9 cellular contexts compared by ENCODE assay signal in the genomic region with DNA sequence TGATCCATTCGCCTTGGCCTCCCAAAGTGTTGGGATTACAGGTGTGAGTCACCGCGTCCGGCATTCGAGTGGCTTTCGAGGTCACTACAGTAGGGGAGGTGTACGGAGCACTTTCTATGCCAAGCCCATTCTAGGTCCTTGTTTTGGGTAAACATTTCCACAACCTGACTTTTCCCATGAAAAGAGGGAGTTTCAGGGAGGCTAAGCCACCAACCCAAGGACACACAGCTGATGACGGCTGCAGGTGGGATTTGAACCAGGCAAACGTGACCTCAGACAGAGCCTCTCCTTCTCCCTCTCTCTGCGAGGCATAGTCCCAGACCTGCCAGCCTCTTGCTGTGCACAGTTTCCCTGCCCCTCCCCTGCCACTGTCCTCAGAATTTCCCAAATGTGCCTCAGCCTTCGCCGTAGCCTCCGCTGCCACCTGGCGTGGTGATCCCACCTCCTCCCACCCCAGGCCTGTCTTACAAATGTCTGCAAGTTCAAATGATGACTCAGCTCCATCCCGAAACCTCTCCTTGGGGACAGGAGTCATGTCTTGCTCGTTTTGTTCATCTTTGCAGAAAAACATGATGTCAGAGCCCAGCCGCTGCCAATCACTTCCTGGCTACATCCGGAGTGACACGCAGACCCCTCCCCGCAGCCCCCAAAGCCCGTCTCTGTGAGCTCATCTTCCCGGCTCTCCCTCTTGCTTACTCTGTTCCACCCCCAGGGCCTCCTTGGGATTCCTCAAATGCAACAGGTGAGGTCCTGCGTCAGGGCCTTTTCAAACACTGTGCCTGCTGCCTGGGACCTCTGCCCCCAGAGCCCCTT. TPM values are rescaled to one million over a fixed set of nuclear protein-coding genes. Genes with fewer than 3 reads are reported as not detected.
DNase-seq lines count a peak whose midpoint lies in the region; ATAC-seq lines count a peak whose summit lies in the region.
"Had no signal": no experiment of that assay in that cellular context is flagged by ENCODE, and none has a peak within 500 bp of the region (broad histone marks: within the 10 kb centered on the region; RNA-seq: fewer than 3 reads in every experiment).

No MANE protein-coding gene starts in this region.

- no peaks in the 10 kb centered on the region for H4K20me1 ChIP-seq in Karpas-422 (ENCODE audit: insufficient read depth, low read depth, low read length)

- H3K27ac ChIP-seq in Karpas-422 (ENCODE audit: low read length): no peak overlapping the region
- H3K27ac ChIP-seq: parathyroid adenoma had no signal

- H3K27me3 ChIP-seq in adipocyte (replicated peaks; ENCODE audit: control insufficient read depth, insufficient read depth, low read length): no peaks in the 10 kb centered on the region
- no peaks in the 10 kb centered on the region for H3K27me3 ChIP-seq in Karpas-422 (ENCODE audit: low read length)

- no peak overlapping the region for H2AFZ ChIP-seq in Karpas-422 (ENCODE audit: low read length)
- H2AFZ ChIP-seq: parathyroid adenoma had no signal

- H3K9me3 ChIP-seq in adipocyte (ENCODE audit: control insufficient read depth, low read length): no peaks in the 10 kb centered on the region
- no peaks in the 10 kb centered on the region for H3K9me3 ChIP-seq in Karpas-422 (ENCODE audit: low read length)

- H3K79me2 ChIP-seq in Karpas-422 (ENCODE audit: low read length): no peaks in the 10 kb centered on the region
- H3K79me2 ChIP-seq: parathyroid adenoma had no signal

- no peak overlapping the region for H3K4me2 ChIP-seq in Karpas-422 (ENCODE audit: low read depth, low read length, poor library complexity, severe bottlenecking)

- H3K4me3 ChIP-seq in adipocyte (ENCODE audit: low read length) (no peak overlapping the region), Karpas-422 (ENCODE audit: low read length) (no peak overlapping the region)

- DNase-seq in EL (peak; percentile 80), KBM-7 (peak; percentile 63), adipocyte (ENCODE audit: low read depth) (peak; percentile 43), myocyte (ENCODE audit: low read depth) (peak; percentile 54), NCI-H526 treated with DMSO at 0.1 percent for 48 hours (lab: John Stamatoyannopoulos, UW) (no peak), activated gamma-delta T cell (lab: John Stamatoyannopoulos, UW) (no peak), Karpas-422 (no peak)

- no peak overlapping the region for H3K9ac ChIP-seq in adipocyte (ENCODE audit: low read length)
- H3K9ac ChIP-seq in Karpas-422 (ENCODE audit: low read length): no peak overlapping the region
- H3K9ac ChIP-seq: parathyroid adenoma had no signal

- in situ Hi-C loops in KBM-7 (cut with MboI; ENCODE audit: low pct_unique_long_range_greater_than_20kb, low sequenced_read_pairs): loop anchor here (10.0 kb wide), 1 partner anchor 145 kb away; no protein-coding TSS in a partner anchor

- no peaks in the 10 kb centered on the region for H3K36me3 ChIP-seq in adipocyte (ENCODE audit: control insufficient read depth, insufficient read depth, low read length, severe bottlenecking)
- H3K36me3 ChIP-seq in Karpas-422 (ENCODE audit: insufficient read depth, low read length): no peaks in the 10 kb centered on the region

- no peak for ATAC-seq in GM21737 (IDR thresholded peaks at IDR 0.05; ENCODE audit: unreplicated experiment)

- H3K4me1 ChIP-seq in adipocyte (ENCODE audit: control insufficient read depth, insufficient read depth, low read length): peaks cover 11% of the 10 kb centered on the region
- H3K4me1 ChIP-seq in Karpas-422 (ENCODE audit: low read length): no peaks in the 10 kb centered on the region
- H3K4me1 ChIP-seq: parathyroid adenoma had no signal

- no peaks in the 10 kb centered on the region for H3K9me2 ChIP-seq in Karpas-422 (replicated peaks; ENCODE audit: insufficient read depth, low read length)

RNA-seq across cellular contexts. Expression of a gene that starts 6.6 kb away (rescaled TPM):
- total RNA-seq in myocyte: 8.6 and 16.9 TPM in 2 replicates
- polyA plus RNA-seq in myocyte (2012): 144 TPM
- total RNA-seq in Karpas-422 (2014; rRNA removed; shearing (Covaris generic); ENCODE audit: low replicate concordance): 8.6 and 11.0 TPM in 2 replicates

RNA-seq across cellular contexts. Expression of a gene that starts 12.5 kb away (rescaled TPM):
- total RNA-seq in myocyte: 30.7 and 34.3 TPM in 2 replicates
- 20.6 TPM for polyA plus RNA-seq in myocyte (2012)
- 20.8 and 80.2 TPM in 2 replicates for total RNA-seq in Karpas-422 (2014; rRNA removed; shearing (Covaris generic); ENCODE audit: low replicate concordance)

RNA-seq across cellular contexts. Expression of a gene that starts 41.9 kb away (rescaled TPM):
- 69.4 and 73.7 TPM in 2 replicates for total RNA-seq in myocyte
- polyA plus RNA-seq in myocyte (2012): 121 TPM
- total RNA-seq in Karpas-422 (2014; rRNA removed; shearing (Covaris generic); ENCODE audit: low replicate concordance): 49.3 and 66.5 TPM in 2 replicates

Comparison
In these comparisons a context has a peak if more than half of its experiments do, and no peak if none do; other contexts are left out.
1. DNase-seq: peak in EL (single experiment), KBM-7 (single experiment), adipocyte (single experiment) and myocyte (single experiment); none in NCI-H526 treated with DMSO at 0.1 percent for 48 hours (single experiment), activated gamma-delta T cell (single experiment) and Karpas-422 (single experiment).